Comparison of ENCODE assay signal across 12 cellular contexts in the genomic region with DNA sequence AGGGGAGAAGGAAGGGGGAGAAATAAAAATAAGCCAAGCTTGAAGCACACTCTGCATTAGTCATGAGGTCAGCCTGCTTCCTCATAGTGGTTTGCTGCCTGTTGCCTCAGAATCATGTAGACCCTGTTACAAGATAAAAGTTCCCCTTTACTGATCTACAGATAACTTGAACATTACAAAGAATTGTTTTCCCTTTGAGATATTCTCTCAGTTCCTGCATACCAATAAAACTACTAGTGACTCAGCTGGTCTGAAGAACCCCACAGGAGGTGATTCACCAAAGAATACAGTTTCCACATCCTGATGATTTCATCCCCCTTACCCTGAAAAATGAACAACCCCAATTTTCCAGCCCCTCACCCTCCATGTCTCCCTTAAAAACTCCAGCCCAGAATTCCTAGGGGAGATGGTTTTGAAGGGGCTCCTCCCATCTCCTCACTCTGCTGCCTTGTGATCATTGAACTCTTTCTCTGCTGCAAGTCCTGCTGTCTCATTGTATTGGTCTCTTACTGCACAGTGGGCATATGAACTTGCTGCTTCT. TPM values are rescaled to one million over a fixed set of nuclear protein-coding genes. Genes with fewer than 3 reads are reported as not detected.
DNase-seq lines count a peak whose midpoint lies in the region; ATAC-seq and TF ChIP-seq lines count a peak whose summit lies in the region.
"Had no signal": no experiment of that assay in that cellular context is flagged by ENCODE, and none has a peak within 500 bp of the region (broad histone marks: within the 10 kb centered on the region; RNA-seq: fewer than 3 reads in every experiment).

No MANE protein-coding gene starts in this region.

- H3K36me3 ChIP-seq in breast epithelium = no peaks in the 10 kb centered on the region
- H3K36me3 ChIP-seq: cardiac muscle cell, neutrophil, tibial artery had no signal

- DNase-seq in MCF 10A (ENCODE audit: unreplicated experiment) (peak; percentile 61), breast epithelium (ENCODE audit: low spot score in 2 of 2) (no peak), RPMI7951 (ENCODE audit: low read depth) (peak; percentile 99), epithelial cell of esophagus (ENCODE audit: low read depth) (peak; percentile 86), GM19240 (ENCODE audit: insufficient read length, low spot score) (no peak), NCI-H82 (lab: John Stamatoyannopoulos, UW) (no peak)
- DNase-seq in stimulated activated naive CD8-positive, alpha-beta T cell treated with anti-CD3 and anti-CD28 coated beads, Interleukin-15, Interleukin-2, amounts not matched to agents 100 U/mL and 50 U/mL, for 24 hours = peak; percentile 16
- DNase-seq: DMS79, tibial artery had no signal

- CTCF ChIA-PET in MCF 10A (lab: Yijun Ruan, JAX) = no interaction called here

- peaks cover 9 to 19% of the 10 kb centered on the region in 2 donors for H3K9me3 ChIP-seq in breast epithelium
- H3K9me3 ChIP-seq: neutrophil had no signal

- no peak for TF ChIP-seq CTCF in MCF 10A (IDR thresholded peaks at IDR 0.05; ENCODE audit: unreplicated experiment)
- TF ChIP-seq CTCF in breast epithelium (IDR thresholded peaks at IDR 0.05) = no peak
- TF ChIP-seq CTCF in epithelial cell of esophagus (IDR thresholded peaks at IDR 0.05; ENCODE audit: insufficient read depth, low read depth, low read length, missing control alignments) = no peak

- BruUV-seq in MCF 10A (replicated peaks; lab: Mats Ljungman, UMichigan) = no TSS peak

- no peak overlapping the region for H3K27ac ChIP-seq in breast epithelium
- H3K27ac ChIP-seq: cardiac muscle cell, neutrophil, tibial artery had no signal

- intact Hi-C loops in MCF 10A (cut with micrococcal nuclease) = loop anchor here (2.0 kb wide), 1 partner anchor 47 kb away; no protein-coding TSS in a partner anchor
- intact Hi-C loops in breast epithelium (cut with DNase I; ENCODE audit: low total_unique reads) = no loop called here

- peak overlapping the region; percentile 81 for H3K27ac Mint-ChIP-seq in MCF 10A (ENCODE audit: low read depth, unreplicated experiment)

- H3K27me3 ChIP-seq in breast epithelium = no peaks in the 10 kb centered on the region
- H3K27me3 ChIP-seq: cardiac muscle cell, neutrophil, tibial artery had no signal

- H3K4me1 Mint-ChIP-seq in MCF 10A (ENCODE audit: insufficient read depth, unreplicated experiment) = peaks cover 30% of the 10 kb centered on the region

- TF ChIP-seq POLR2A in breast epithelium (IDR thresholded peaks at IDR 0.05) = no peak

- peak; percentile 98 for ATAC-seq in stimulated activated naive CD8-positive, alpha-beta T cell treated with anti-CD3 and anti-CD28 coated beads, Interleukin-15, Interleukin-2, amounts not matched to agents 100 U/mL and 50 U/mL, for 24 hours
- no peak for ATAC-seq in GM21515 (IDR thresholded peaks at IDR 0.05; ENCODE audit: unreplicated experiment)

- peaks cover 11% of the 10 kb centered on the region for H3K36me3 Mint-ChIP-seq in MCF 10A (ENCODE audit: insufficient read depth, unreplicated experiment)

- H3K4me3 ChIP-seq in breast epithelium = no peak overlapping the region
- H3K4me3 ChIP-seq in epithelial cell of esophagus (ENCODE audit: low read length) = no peak overlapping the region
- H3K4me3 ChIP-seq: cardiac muscle cell, tibial artery had no signal

- no peaks in the 10 kb centered on the region for H3K4me1 ChIP-seq in breast epithelium
- H3K4me1 ChIP-seq: tibial artery had no signal

- H3K27me3 Mint-ChIP-seq in MCF 10A (ENCODE audit: insufficient read depth, unreplicated experiment) = no peaks in the 10 kb centered on the region

- H3K9me3 Mint-ChIP-seq in MCF 10A (ENCODE audit: unreplicated experiment) = peaks cover 10% of the 10 kb centered on the region

- POLR2A ChIA-PET in MCF 10A (lab: Yijun Ruan, JAX) = interaction anchor here (0.8 kb wide), 1 partner anchor 11 kb away, joined by 5 read pairs; no protein-coding TSS in a partner anchor

- no peak overlapping the region for H3K4me3 Mint-ChIP-seq in MCF 10A (ENCODE audit: unreplicated experiment)

RNA-seq across cellular contexts. Expression of a gene that starts 31.5 kb away (rescaled TPM):
- total RNA-seq in MCF 10A (2022) (66.6 and 117 TPM in 2 replicates), breast epithelium (10 to 100 TPM; 50.8 to 76.0 (median 74.7) TPM)
- 308 and 390 TPM in 2 replicates for total RNA-seq in RPMI7951 (2014; rRNA removed; shearing (Covaris generic))

Comparison
In these comparisons a context has a peak if more than half of its experiments do, and no peak if none do; other contexts are left out.
1. DNase-seq: peak in MCF 10A (single experiment), RPMI7951 (single experiment), epithelial cell of esophagus (single experiment) and stimulated activated naive CD8-positive, alpha-beta T cell treated with anti-CD3 and anti-CD28 coated beads, Interleukin-15, Interleukin-2, amounts not matched to agents 100 U/mL and 50 U/mL, for 24 hours (single experiment); none in breast epithelium (0 of 2), GM19240 (single experiment) and NCI-H82 (single experiment).